In the genomic region with DNA sequence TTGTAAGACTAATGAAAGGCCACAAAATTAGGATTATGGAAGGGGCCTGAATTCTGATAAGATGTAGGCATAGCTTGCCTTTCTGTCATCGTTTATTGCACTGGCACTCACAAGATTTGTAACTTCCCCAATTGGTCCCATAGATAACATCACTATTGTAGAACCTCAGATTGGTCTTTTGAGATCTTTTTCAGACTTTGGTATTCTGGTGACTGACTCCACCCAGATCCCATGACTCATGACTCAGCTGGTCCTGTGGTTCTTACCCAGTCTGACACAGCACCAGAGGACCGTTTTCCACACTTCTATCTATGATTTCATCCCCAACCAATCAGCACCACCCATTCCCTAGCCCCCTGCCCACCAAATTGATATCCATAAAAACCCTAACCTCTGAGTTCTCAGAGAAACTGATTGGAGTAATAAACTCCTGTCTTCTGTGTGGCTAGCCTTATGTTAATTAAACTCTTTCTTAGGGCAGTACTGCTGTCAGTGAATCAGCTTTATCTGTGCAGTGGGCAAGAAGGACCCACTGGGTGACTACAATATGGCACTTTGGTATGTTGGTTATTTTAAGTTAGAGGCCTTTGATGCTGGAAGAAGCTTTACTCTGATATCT, we compare ENCODE assay signal across 12 cellular contexts. TPM values are rescaled to one million over a fixed set of nuclear protein-coding genes. Genes with fewer than 3 reads are reported as not detected.
DNase-seq lines count a peak whose midpoint lies in the region; ATAC-seq and TF ChIP-seq lines count a peak whose summit lies in the region.
"Had no signal": no experiment of that assay in that cellular context is flagged by ENCODE, and none has a peak within 500 bp of the region (broad histone marks: within the 10 kb centered on the region; RNA-seq: fewer than 3 reads in every experiment).

No MANE protein-coding gene starts in this region.

- H3K27me3 Mint-ChIP-seq in Calu3 (ENCODE audit: unreplicated experiment): peaks cover 23% of the 10 kb centered on the region

- peak; percentile 58 for DNase-seq in EH (ENCODE audit: low read depth)
- peak; percentile 62 for DNase-seq in LHCN-M2 (ENCODE audit: low read depth)
- peak; percentile 90 for DNase-seq in amniotic epithelial cell (ENCODE audit: low read depth)
- DNase-seq in left lung: peak in 1 of 2 donors; percentile 50
- DNase-seq in HuH-7 (ENCODE audit: low spot score): no peak
- no peak for DNase-seq in Calu3
- DNase-seq: effector CD4-positive, alpha-beta T cell; H9; NCI-H2081 had no signal

- BruUV-seq in Calu3 (replicated peaks; lab: Mats Ljungman, UMichigan): no TSS peak

- no peaks in the 10 kb centered on the region for H3K9me3 Mint-ChIP-seq in Calu3 (ENCODE audit: low read depth, unreplicated experiment)

- no peaks in the 10 kb centered on the region for H3K4me1 Mint-ChIP-seq in Calu3 (ENCODE audit: low read depth, unreplicated experiment)

- no peak overlapping the region for H3K4me3 ChIP-seq in left lung
- H3K4me3 ChIP-seq: SK-N-MC had no signal

- intact Hi-C loops in left lung (cut with DNase I): no loop called here
- intact Hi-C loops in Calu3 (cut with micrococcal nuclease; ENCODE audit: unreplicated experiment): no loop called here

- H3K27ac ChIP-seq in left lung: no peak overlapping the region
- H3K27ac ChIP-seq: SK-N-MC had no signal

- ATAC-seq in left lung (peak; percentile 71), HG03442 (IDR thresholded peaks at IDR 0.05; ENCODE audit: unreplicated experiment) (no peak), GM21737 (IDR thresholded peaks at IDR 0.05; ENCODE audit: unreplicated experiment) (no peak)

- H3K36me3 ChIP-seq in left lung: no peaks in the 10 kb centered on the region

- no peaks in the 10 kb centered on the region for H3K9me3 ChIP-seq in left lung

- no peak for TF ChIP-seq CTCF in left lung (IDR thresholded peaks at IDR 0.05)
- TF ChIP-seq CTCF in Calu3 (IDR thresholded peaks at IDR 0.05; ENCODE audit: unreplicated experiment): no peak

- no peak overlapping the region for H3K27ac Mint-ChIP-seq in Calu3 (ENCODE audit: unreplicated experiment)
- H3K27ac Mint-ChIP-seq: H9 had no signal

- CTCF ChIA-PET in Calu3 (lab: Charles Lee): no interaction called here

- no peaks in the 10 kb centered on the region for H3K36me3 Mint-ChIP-seq in Calu3 (ENCODE audit: insufficient read depth, unreplicated experiment)

- no peaks in the 10 kb centered on the region for H3K27me3 ChIP-seq in left lung

- H3K4me1 ChIP-seq in left lung: no peaks in the 10 kb centered on the region

- H3K4me3 Mint-ChIP-seq in Calu3 (ENCODE audit: low read depth, unreplicated experiment): no peak overlapping the region
- H3K4me3 Mint-ChIP-seq: H9 had no signal

RNA-seq across cellular contexts. Expression of a gene that starts 13.8 kb away (rescaled TPM):
- total RNA-seq in LHCN-M2 (2014; rRNA removed) (101 and 116 TPM in 2 replicates), left lung (100 to 1,000 TPM; 134 to 145 TPM), Calu3 (2022) (85.6 and 87.4 TPM in 2 replicates)
- 343 TPM for polyA plus RNA-seq in LHCN-M2 (2012)

RNA-seq across cellular contexts. Expression of a gene that starts 29.7 kb away (rescaled TPM):
- total RNA-seq in LHCN-M2 (2014; rRNA removed): not detected in 2 replicates
- polyA plus RNA-seq in LHCN-M2 (2012): not detected
- total RNA-seq in left lung: not detected
- total RNA-seq in Calu3 (2022): not detected in 2 replicates
- total RNA-seq: H9 had no signal

RNA-seq across cellular contexts. Expression of a gene that starts 30.4 kb away (rescaled TPM):
- total RNA-seq in LHCN-M2 (2014; rRNA removed) (8.0 and 8.1 TPM in 2 replicates), left lung (10 to 100 TPM; 12.0 to 40.5 TPM), Calu3 (2022) (0.83 and 1.2 TPM in 2 replicates)
- polyA plus RNA-seq in LHCN-M2 (2012): 7.8 TPM

Comparison
In these comparisons a context has a peak if more than half of its experiments do, and no peak if none do; other contexts are left out.
1. DNase-seq: peak in EH (single experiment), LHCN-M2 (single experiment) and amniotic epithelial cell (single experiment); none in HuH-7 (single experiment) and Calu3 (single experiment).